In the genomic region with DNA sequence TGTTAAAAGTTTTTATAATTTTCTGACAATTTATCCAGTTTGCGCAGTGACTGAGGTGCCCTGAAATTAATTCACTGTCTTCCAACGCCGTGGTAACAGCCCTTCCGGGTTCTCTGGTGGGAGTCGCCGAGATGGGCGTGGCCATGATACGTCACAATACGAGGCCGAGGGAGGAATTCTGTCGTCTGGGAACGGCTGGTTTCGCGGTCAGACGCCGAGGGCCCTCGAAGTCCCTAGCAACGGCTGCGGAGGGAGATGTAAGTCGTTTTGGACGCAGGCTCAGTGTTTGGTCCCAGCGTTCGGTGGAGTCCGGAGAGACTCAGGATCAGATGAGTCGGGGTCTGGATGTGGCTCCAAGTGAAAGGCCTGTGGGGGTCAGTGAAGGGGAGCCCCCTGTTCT, we compare ENCODE assay signal across 7 cellular contexts. TPM values are rescaled to one million over a fixed set of nuclear protein-coding genes. Genes with fewer than 3 reads are reported as not detected.
A peak's percentile ranks its signal among the peaks of the same experiment; 100 is the strongest.
DNase-seq lines count a peak whose midpoint lies in the region; ATAC-seq, FAIRE-seq and TF ChIP-seq lines count a peak whose summit lies in the region.
"Had no signal": no experiment of that assay in that cellular context is flagged by ENCODE, and none has a peak within 500 bp of the region (broad histone marks: within the 10 kb centered on the region; RNA-seq: fewer than 3 reads in every experiment).

No MANE protein-coding gene starts in this region.

- H2AFZ ChIP-seq in HepG2 (ENCODE audit: low read length): no peak overlapping the region

- TF ChIP-seq POLR2A in HepG2 (IDR thresholded peaks at IDR 0.05; ENCODE audit: insufficient read depth in 1 of 2, low read depth in 2 of 2, low read length in 2 of 2): no peak

- H3K27me3 ChIP-seq in liver (ENCODE audit: control insufficient read depth in 4 of 4, insufficient read depth in 4 of 4, low read length in 3 of 4) (no peaks in the 10 kb centered on the region), HepG2 (ENCODE audit: control insufficient read depth in 1 of 2, insufficient read depth in 2 of 2, low read length in 2 of 2) (no peaks in the 10 kb centered on the region), right atrium auricular region (no peaks in the 10 kb centered on the region), aorta (ENCODE audit: control insufficient read depth in 1 of 2, insufficient read depth in 2 of 2, low read length in 1 of 2) (no peaks in the 10 kb centered on the region)

- no peak overlapping the region for H3K27ac ChIP-seq in liver (ENCODE audit: low read depth in 1 of 2, low read length in 2 of 2)
- H3K27ac ChIP-seq in HepG2 (ENCODE audit: extremely low read length, insufficient read depth, low read length): no peak overlapping the region
- no peak overlapping the region for H3K27ac ChIP-seq in right atrium auricular region
- no peak overlapping the region for H3K27ac ChIP-seq in aorta (ENCODE audit: low read depth in 1 of 2, low read length in 2 of 2)

- TF ChIP-seq RAD21 in liver (IDR thresholded peaks at IDR 0.05) (no peak), HepG2 (CRISPR knock-in tag; IDR thresholded peaks at IDR 0.05) (no peak)

- H3K79me2 ChIP-seq in HepG2 (ENCODE audit: insufficient read depth, low read length): no peaks in the 10 kb centered on the region

- H3K36me3 ChIP-seq in liver (ENCODE audit: control insufficient read depth in 4 of 4, insufficient read depth in 3 of 4, low read depth in 1 of 4, low read length in 3 of 4) (peaks cover 3 to 22% (median 14%) of the 10 kb centered on the region in 4 donors), HepG2 (replicated peaks in 1 of 2; ENCODE audit: control insufficient read depth in 1 of 2, insufficient read depth in 2 of 2, low read length in 2 of 2) (peaks cover 6 to 17% of the 10 kb centered on the region in 2 experiments; a peak in 4 of 5 replicates), right atrium auricular region (peaks cover 20% of the 10 kb centered on the region), aorta (ENCODE audit: control insufficient read depth in 1 of 2, insufficient read depth in 2 of 2, low read length in 1 of 2) (peaks cover 13 to 16% of the 10 kb centered on the region in 2 donors)

- in situ Hi-C loops in HepG2 (cut with HindIII; ENCODE audit: extremely low pct_ligation_motif_present, low pct_unique_long_range_greater_than_20kb): no loop called here

- peak overlapping the region in 2 of 3 donors; percentile 56 to 72 for H3K4me3 ChIP-seq in liver (ENCODE audit: low read depth in 1 of 3, low read length in 3 of 3)
- no peak overlapping the region for H3K4me3 ChIP-seq in HepG2 (replicated peaks in 1 of 3; ENCODE audit: insufficient read depth in 1 of 3, low read depth in 2 of 3, low read length in 3 of 3)
- H3K4me3 ChIP-seq in right atrium auricular region: peak overlapping the region; percentile 25 to 42
- H3K4me3 ChIP-seq in aorta (ENCODE audit: low read length in 2 of 2): no peak overlapping the region

- no peaks in the 10 kb centered on the region for H3K4me1 ChIP-seq in liver (ENCODE audit: control insufficient read depth in 4 of 4, insufficient read depth in 4 of 4, low read length in 3 of 4)
- no peaks in the 10 kb centered on the region for H3K4me1 ChIP-seq in HepG2 (ENCODE audit: insufficient read depth, low read length)
- H3K4me1 ChIP-seq in right atrium auricular region: no peaks in the 10 kb centered on the region
- H3K4me1 ChIP-seq in aorta (ENCODE audit: control insufficient read depth in 1 of 2, insufficient read depth in 2 of 2, low read length in 2 of 2): no peaks in the 10 kb centered on the region

- no peak overlapping the region for H3K4me2 ChIP-seq in HepG2 (ENCODE audit: low read depth, low read length)

- no peak for DNase-seq in HepG2 (ENCODE audit: low spot score)
- DNase-seq in right atrium auricular region (ENCODE audit: low spot score): peak; percentile 59
- DNase-seq in aorta: peak; percentile 58 to 80
- DNase-seq in activated CD4-positive, alpha-beta T cell treated with anti-CD3 and anti-CD28 coated beads, Interleukin-2, amount 50 U/mL, for 48 hours: no peak
- DNase-seq: NCI-H526 treated with DMSO at 0.1 percent for 48 hours had no signal

- CTCF ChIA-PET in HepG2 (lab: Yijun Ruan, JAX; ENCODE audit: low intra/inter-chr PET ratio, low total read pairs): no interaction called here

- H3K9me3 ChIP-seq in liver (ENCODE audit: control insufficient read depth in 4 of 4, low read length in 3 of 4): peaks cover 39 to 81% (median 63%) of the 10 kb centered on the region in 4 donors
- peaks cover 79% of the 10 kb centered on the region for H3K9me3 ChIP-seq in HepG2 (ENCODE audit: low read length)
- peaks cover 30 to 80% of the 10 kb centered on the region in 2 donors for H3K9me3 ChIP-seq in right atrium auricular region
- H3K9me3 ChIP-seq in aorta (ENCODE audit: control insufficient read depth, low read length): peaks cover 31% of the 10 kb centered on the region

- no peak for FAIRE-seq in HepG2 (lab: Jason Lieb, UNC)

- no peak for ATAC-seq in HepG2
- ATAC-seq in aorta (ENCODE audit: low FRiP score): peak; percentile 72
- ATAC-seq in GM19023 (IDR thresholded peaks at IDR 0.05; ENCODE audit: unreplicated experiment): no peak

- POLR2A ChIA-PET in HepG2 (lab: Yijun Ruan, JAX): no interaction called here

- 19% methylated on average over 25 of the region's 25 CpGs for WGBS in liver
- WGBS in HepG2 (ENCODE audit: low lambda C conversion rate): 84% methylated on average over 25 of the region's 25 CpGs
- WGBS in aorta, 2 donors: 9 to 11% methylated on average over 25 of the region's 25 CpGs

- TF ChIP-seq EP300 in HepG2 (IDR thresholded peaks at IDR 0.05; ENCODE audit: low read depth in 2 of 2, low read length in 2 of 2) (no peak), HepG2 (CRISPR knock-in tag; IDR thresholded peaks at IDR 0.05; ENCODE audit: borderline replicate concordance) (no peak)

- no TSS peak for BruUV-seq in HepG2 (replicated peaks; lab: Mats Ljungman, UMichigan)

- H3K9ac ChIP-seq in liver (ENCODE audit: low read depth in 1 of 2, low read length in 2 of 2) (no peak overlapping the region), HepG2 (ENCODE audit: insufficient read depth, low read depth, low read length) (no peak overlapping the region)

- TF ChIP-seq CTCF in liver (IDR thresholded peaks at IDR 0.05; ENCODE audit: low read depth, low read length, missing input control): no peak
- no peak for TF ChIP-seq CTCF in HepG2 (CRISPR knock-in tag; IDR thresholded peaks at IDR 0.05)
- TF ChIP-seq CTCF in right atrium auricular region (IDR thresholded peaks at IDR 0.05): no peak

- intact Hi-C loops in HepG2 (cut with micrococcal nuclease; ENCODE audit: unreplicated experiment): no loop called here
- intact Hi-C loops in aorta (cut with DNase I): no loop called here

- H4K20me1 ChIP-seq in HepG2 (ENCODE audit: insufficient read depth, low read length): no peaks in the 10 kb centered on the region

RNA-seq across cellular contexts. Expression of a gene that starts 21.7 kb away (rescaled TPM):
- total RNA-seq in liver (1 to 10 TPM; 2.6 to 2.8 TPM), HepG2 (2016; rRNA removed; fragmentation: Illumina TruSeq; extraction: Trizol) (8.3 and 9.6 TPM in 2 replicates), right atrium auricular region (1 to 10 TPM; 4.1 to 5.2 TPM), aorta (1 to 10 TPM; 6.4 to 8.8 TPM)
- polyA plus RNA-seq in liver (1 to 10 TPM; 1.1 to 1.3 TPM), HepG2 (2011; rRNA removed) (3.6 and 3.7 TPM in 2 replicates), aorta (1 to 10 TPM; 6.3 to 8.7 TPM)
- 1.7 and 1.9 TPM in 2 replicates for total RNA-seq in HepG2 (2016; cell fraction: cytosol; rRNA removed; fragmentation: Illumina TruSeq; extraction: Trizol; ENCODE audit: low read depth)
- total RNA-seq in HepG2 (2016; cell fraction: insoluble cytoplasmic fraction; rRNA removed; fragmentation: Illumina TruSeq; extraction: Trizol): 6.6 and 9.2 TPM in 2 replicates
- total RNA-seq in HepG2 (2016; cell fraction: membrane; rRNA removed; fragmentation: Illumina TruSeq; extraction: Trizol): 3.4 and 3.8 TPM in 2 replicates
- 6.4 and 7.1 TPM in 2 replicates for total RNA-seq in HepG2 (2016; cell fraction: nucleus; rRNA removed; fragmentation: Illumina TruSeq; extraction: Trizol)
- 1.8 and 2.5 TPM in 2 replicates for polyA plus RNA-seq in HepG2 (2011; cell fraction: cytosol; rRNA removed)
- 3.3 and 4.1 TPM in 2 replicates for polyA plus RNA-seq in HepG2 (2011; cell fraction: nucleus; rRNA removed)
- 2.3 and 3.3 TPM in 2 replicates for polyA plus RNA-seq in HepG2 (2012)
- polyA plus RNA-seq in HepG2 (2016; cell fraction: cytosol; fragmentation: Illumina TruSeq; extraction: Trizol; ENCODE audit: low read depth): 0.77 TPM in 2 replicates
- 4.8 and 6.5 TPM in 2 replicates for polyA plus RNA-seq in HepG2 (2016; cell fraction: insoluble cytoplasmic fraction; fragmentation: Illumina TruSeq; extraction: Trizol; ENCODE audit: low read depth)
- polyA plus RNA-seq in HepG2 (2016; cell fraction: membrane; fragmentation: Illumina TruSeq; extraction: Trizol; ENCODE audit: low read depth): 0.82 and 1.8 TPM in 2 replicates
- 7.2 and 8.4 TPM in 2 replicates for polyA plus RNA-seq in HepG2 (2016; cell fraction: nucleus; fragmentation: Illumina TruSeq; extraction: Trizol; ENCODE audit: insufficient read depth, low read depth)
- polyA minus RNA-seq in HepG2 (2011; rRNA and poly(A)+ RNA removed; ENCODE audit: low replicate concordance): 2.5 and 3.5 TPM in 2 replicates
- polyA minus RNA-seq in HepG2 (2011; cell fraction: cytosol; rRNA and poly(A)+ RNA removed): 2.9 and 3.9 TPM in 2 replicates
- 14.9 and 18.2 TPM in 2 replicates for polyA minus RNA-seq in HepG2 (2011; cell fraction: nucleus; rRNA and poly(A)+ RNA removed)

RNA-seq across cellular contexts. Expression of a gene that starts 37.7 kb away (rescaled TPM):
- total RNA-seq in liver (1 to 10 TPM; 3.7 to 4.9 TPM), HepG2 (2016; rRNA removed; fragmentation: Illumina TruSeq; extraction: Trizol) (6.9 and 10.0 TPM in 2 replicates), right atrium auricular region (1 to 10 TPM; 5.7 to 6.5 TPM), aorta (10 to 100 TPM; 13.2 to 17.7 TPM)
- polyA plus RNA-seq in liver (1 to 10 TPM; 2.1 to 3.6 TPM), HepG2 (2011; rRNA removed) (3.0 and 3.7 TPM in 2 replicates), aorta (10 to 100 TPM in 1 of 2 donors, 1 to 10 TPM in 1; 9.9 to 11.9 TPM)
- 1.2 and 5.9 TPM in 2 replicates for total RNA-seq in HepG2 (2016; cell fraction: cytosol; rRNA removed; fragmentation: Illumina TruSeq; extraction: Trizol; ENCODE audit: low read depth)
- 6.7 and 9.5 TPM in 2 replicates for total RNA-seq in HepG2 (2016; cell fraction: insoluble cytoplasmic fraction; rRNA removed; fragmentation: Illumina TruSeq; extraction: Trizol)
- 2.5 and 4.6 TPM in 2 replicates for total RNA-seq in HepG2 (2016; cell fraction: membrane; rRNA removed; fragmentation: Illumina TruSeq; extraction: Trizol)
- total RNA-seq in HepG2 (2016; cell fraction: nucleus; rRNA removed; fragmentation: Illumina TruSeq; extraction: Trizol): 5.4 and 7.0 TPM in 2 replicates
- 1.4 and 2.2 TPM in 2 replicates for polyA plus RNA-seq in HepG2 (2011; cell fraction: cytosol; rRNA removed)
- 2.1 and 3.4 TPM in 2 replicates for polyA plus RNA-seq in HepG2 (2011; cell fraction: nucleus; rRNA removed)
- 3.9 and 5.3 TPM in 2 replicates for polyA plus RNA-seq in HepG2 (2012)
- polyA plus RNA-seq in HepG2 (2016; cell fraction: cytosol; fragmentation: Illumina TruSeq; extraction: Trizol; ENCODE audit: low read depth): 0.47 and 0.63 TPM in 2 replicates
- polyA plus RNA-seq in HepG2 (2016; cell fraction: insoluble cytoplasmic fraction; fragmentation: Illumina TruSeq; extraction: Trizol; ENCODE audit: low read depth): 6.3 and 6.4 TPM in 2 replicates
- 0.85 and 0.90 TPM in 2 replicates for polyA plus RNA-seq in HepG2 (2016; cell fraction: membrane; fragmentation: Illumina TruSeq; extraction: Trizol; ENCODE audit: low read depth)
- polyA plus RNA-seq in HepG2 (2016; cell fraction: nucleus; fragmentation: Illumina TruSeq; extraction: Trizol; ENCODE audit: insufficient read depth, low read depth): 4.3 and 11.1 TPM in 2 replicates
- 1.6 and 2.6 TPM in 2 replicates for polyA minus RNA-seq in HepG2 (2011; rRNA and poly(A)+ RNA removed; ENCODE audit: low replicate concordance)
- 2.6 and 4.0 TPM in 2 replicates for polyA minus RNA-seq in HepG2 (2011; cell fraction: cytosol; rRNA and poly(A)+ RNA removed)
- 14.8 and 18.3 TPM in 2 replicates for polyA minus RNA-seq in HepG2 (2011; cell fraction: nucleus; rRNA and poly(A)+ RNA removed)

RNA-seq across cellular contexts. Expression of a gene that starts 44.2 kb away (rescaled TPM):
- total RNA-seq in liver (1 to 10 TPM; 4.2 to 5.0 TPM), HepG2 (2016; rRNA removed; fragmentation: Illumina TruSeq; extraction: Trizol) (13.4 and 13.9 TPM in 2 replicates), right atrium auricular region (1 to 10 TPM; 7.2 to 7.4 TPM), aorta (10 to 100 TPM; 14.3 to 15.3 TPM)
- polyA plus RNA-seq in liver (1 to 10 TPM in 1 of 2 donors, under 1 TPM in 1; 0.83 to 1.9 TPM), HepG2 (2011; rRNA removed) (2.6 and 3.0 TPM in 2 replicates), aorta (1 to 10 TPM; 1.5 to 8.5 TPM)
- 1.3 TPM in 2 replicates for total RNA-seq in HepG2 (2016; cell fraction: cytosol; rRNA removed; fragmentation: Illumina TruSeq; extraction: Trizol; ENCODE audit: low read depth)
- total RNA-seq in HepG2 (2016; cell fraction: insoluble cytoplasmic fraction; rRNA removed; fragmentation: Illumina TruSeq; extraction: Trizol): 12.6 and 13.3 TPM in 2 replicates
- 3.4 and 5.6 TPM in 2 replicates for total RNA-seq in HepG2 (2016; cell fraction: membrane; rRNA removed; fragmentation: Illumina TruSeq; extraction: Trizol)
- 18.1 and 25.0 TPM in 2 replicates for total RNA-seq in HepG2 (2016; cell fraction: nucleus; rRNA removed; fragmentation: Illumina TruSeq; extraction: Trizol)
- polyA plus RNA-seq in HepG2 (2011; cell fraction: cytosol; rRNA removed): 0.82 and 1.4 TPM in 2 replicates
- polyA plus RNA-seq in HepG2 (2011; cell fraction: nucleus; rRNA removed): 5.4 and 5.9 TPM in 2 replicates
- polyA plus RNA-seq in HepG2 (2012): 2.4 and 4.6 TPM in 2 replicates
- polyA plus RNA-seq in HepG2 (2016; cell fraction: cytosol; fragmentation: Illumina TruSeq; extraction: Trizol; ENCODE audit: low read depth): 0.31 and 0.35 TPM in 2 replicates
- 6.6 and 6.8 TPM in 2 replicates for polyA plus RNA-seq in HepG2 (2016; cell fraction: insoluble cytoplasmic fraction; fragmentation: Illumina TruSeq; extraction: Trizol; ENCODE audit: low read depth)
- polyA plus RNA-seq in HepG2 (2016; cell fraction: membrane; fragmentation: Illumina TruSeq; extraction: Trizol; ENCODE audit: low read depth): 0.82 and 1.0 TPM in 2 replicates
- polyA plus RNA-seq in HepG2 (2016; cell fraction: nucleus; fragmentation: Illumina TruSeq; extraction: Trizol; ENCODE audit: insufficient read depth, low read depth): 7.2 and 10.7 TPM in 2 replicates
- 0.12 and 6.1 TPM in 2 replicates for polyA minus RNA-seq in HepG2 (2011; rRNA and poly(A)+ RNA removed; ENCODE audit: low replicate concordance)
- polyA minus RNA-seq in HepG2 (2011; cell fraction: cytosol; rRNA and poly(A)+ RNA removed): 3.3 and 3.6 TPM in 2 replicates
- 37.2 and 49.7 TPM in 2 replicates for polyA minus RNA-seq in HepG2 (2011; cell fraction: nucleus; rRNA and poly(A)+ RNA removed)

RNA-seq across cellular contexts. Expression of a gene that starts 59.0 kb away (rescaled TPM):
- 1 to 10 TPM; 3.6 to 6.2 TPM for total RNA-seq in liver
- polyA plus RNA-seq in liver: 1 to 10 TPM; 1.7 to 2.1 TPM
- total RNA-seq in HepG2 (2016; rRNA removed; fragmentation: Illumina TruSeq; extraction: Trizol): 7.8 and 13.9 TPM in 2 replicates
- 1.2 and 1.9 TPM in 2 replicates for total RNA-seq in HepG2 (2016; cell fraction: cytosol; rRNA removed; fragmentation: Illumina TruSeq; extraction: Trizol; ENCODE audit: low read depth)
- total RNA-seq in HepG2 (2016; cell fraction: insoluble cytoplasmic fraction; rRNA removed; fragmentation: Illumina TruSeq; extraction: Trizol): 8.6 and 12.8 TPM in 2 replicates
- 4.1 and 4.7 TPM in 2 replicates for total RNA-seq in HepG2 (2016; cell fraction: membrane; rRNA removed; fragmentation: Illumina TruSeq; extraction: Trizol)
- total RNA-seq in HepG2 (2016; cell fraction: nucleus; rRNA removed; fragmentation: Illumina TruSeq; extraction: Trizol): 7.5 and 10.2 TPM in 2 replicates
- polyA plus RNA-seq in HepG2 (2011; rRNA removed): 5.1 and 5.2 TPM in 2 replicates
- 2.1 and 3.2 TPM in 2 replicates for polyA plus RNA-seq in HepG2 (2011; cell fraction: cytosol; rRNA removed)
- 4.5 and 8.3 TPM in 2 replicates for polyA plus RNA-seq in HepG2 (2011; cell fraction: nucleus; rRNA removed)
- 6.5 and 6.9 TPM in 2 replicates for polyA plus RNA-seq in HepG2 (2012)
- polyA plus RNA-seq in HepG2 (2016; cell fraction: cytosol; fragmentation: Illumina TruSeq; extraction: Trizol; ENCODE audit: low read depth): 0.46 and 0.55 TPM in 2 replicates
- 6.9 and 7.6 TPM in 2 replicates for polyA plus RNA-seq in HepG2 (2016; cell fraction: insoluble cytoplasmic fraction; fragmentation: Illumina TruSeq; extraction: Trizol; ENCODE audit: low read depth)
- polyA plus RNA-seq in HepG2 (2016; cell fraction: membrane; fragmentation: Illumina TruSeq; extraction: Trizol; ENCODE audit: low read depth): 0.94 and 1.3 TPM in 2 replicates
- 9.7 and 9.8 TPM in 2 replicates for polyA plus RNA-seq in HepG2 (2016; cell fraction: nucleus; fragmentation: Illumina TruSeq; extraction: Trizol; ENCODE audit: insufficient read depth, low read depth)
- polyA minus RNA-seq in HepG2 (2011; rRNA and poly(A)+ RNA removed; ENCODE audit: low replicate concordance): 5.1 and 7.0 TPM in 2 replicates
- 5.5 and 7.0 TPM in 2 replicates for polyA minus RNA-seq in HepG2 (2011; cell fraction: cytosol; rRNA and poly(A)+ RNA removed)
- polyA minus RNA-seq in HepG2 (2011; cell fraction: nucleus; rRNA and poly(A)+ RNA removed): 16.0 and 28.8 TPM in 2 replicates
- total RNA-seq in right atrium auricular region: 10 to 100 TPM; 10.4 to 10.8 TPM
- 10 to 100 TPM; 11.7 to 18.9 TPM for total RNA-seq in aorta
- polyA plus RNA-seq in aorta: 10 to 100 TPM in 1 of 2 donors, 1 to 10 TPM in 1; 4.6 to 10.1 TPM

Comparison
In these comparisons a context has a peak if more than half of its experiments do, and no peak if none do; other contexts are left out.
1. H3K4me3 ChIP-seq: peak in liver (2 of 3) and right atrium auricular region (2 of 2); none in HepG2 (0 of 3) and aorta (0 of 2).
2. DNase-seq: peak in right atrium auricular region (single experiment) and aorta (2 of 2); none in HepG2 (single experiment) and activated CD4-positive, alpha-beta T cell treated with anti-CD3 and anti-CD28 coated beads, Interleukin-2, amount 50 U/mL, for 48 hours (0 of 2).